In the genomic region with DNA sequence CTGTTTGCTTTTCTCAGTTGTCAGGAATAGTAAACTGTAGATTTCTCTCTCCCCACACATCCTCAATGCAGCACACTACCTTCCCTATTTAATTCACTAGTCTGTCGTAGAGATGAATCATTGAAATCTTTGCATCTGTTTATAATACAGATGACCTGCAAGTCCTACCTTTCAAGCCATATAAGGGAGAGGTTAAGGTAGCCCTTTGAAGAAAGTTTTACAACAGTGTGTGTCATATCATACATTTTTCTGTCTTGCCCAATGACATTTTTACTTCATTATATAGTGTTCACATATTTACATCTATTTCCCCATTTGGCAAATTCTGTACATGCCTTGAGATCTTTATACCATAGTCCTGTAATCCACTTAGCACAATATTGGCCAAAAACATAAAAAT, we compare ENCODE assay signal across 2 cellular contexts. TPM values are rescaled to one million over a fixed set of nuclear protein-coding genes. Genes with fewer than 3 reads are reported as not detected.
"Had no signal": no experiment of that assay in that cellular context is flagged by ENCODE, and none has a peak within 500 bp of the region (broad histone marks: within the 10 kb centered on the region; RNA-seq: fewer than 3 reads in every experiment).

No MANE protein-coding gene starts in this region.

RNA-seq across cellular contexts. Expression of gene CYP4A22, which starts 9.3 kb away (rescaled TPM):
- total RNA-seq: G401, GM12878 had no signal

RNA-seq across cellular contexts. Expression of gene PDZK1IP1, which starts 43.3 kb away (rescaled TPM):
- total RNA-seq: G401, GM12878 had no signal
